In the genomic region with DNA sequence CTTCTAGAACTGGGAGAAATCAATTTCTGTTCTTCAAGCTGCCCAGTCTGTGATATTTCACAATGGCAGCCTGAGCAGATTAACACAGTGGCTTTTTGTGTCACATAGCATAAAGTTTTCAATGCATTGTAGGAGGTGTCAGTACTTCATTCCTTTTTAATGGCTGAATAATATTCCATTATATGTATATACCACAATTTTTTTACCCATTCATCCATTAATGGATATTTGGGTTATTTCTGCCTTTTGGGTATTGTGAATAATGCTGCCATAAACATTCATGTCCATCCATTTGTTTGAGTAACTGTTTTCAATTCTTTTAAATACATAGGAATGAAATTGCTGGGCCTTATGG, we compare ENCODE assay signal across 29 cellular contexts.
"Had no signal": no experiment of that assay in that cellular context is flagged by ENCODE, and none has a peak within 500 bp of the region (broad histone marks: within the 10 kb centered on the region; RNA-seq: fewer than 3 reads in every experiment).

No MANE protein-coding gene starts in this region.

- H3K4me1 Mint-ChIP-seq: endodermal cell had no signal

- H3K4me1 ChIP-seq: colonic mucosa, esophagus muscularis mucosa, foreskin keratinocyte, gastrocnemius medialis, gastroesophageal sphincter, heart left ventricle, heart right ventricle had no signal

- H3K4me3 ChIP-seq: colonic mucosa, coronary artery, dorsolateral prefrontal cortex, esophagus muscularis mucosa, esophagus squamous epithelium, gastrocnemius medialis, gastroesophageal sphincter, heart left ventricle, heart right ventricle had no signal

- H3K36me3 ChIP-seq: colonic mucosa, esophagus muscularis mucosa, esophagus squamous epithelium, gastrocnemius medialis, gastroesophageal sphincter, heart left ventricle, heart right ventricle had no signal

- H3K4me3 Mint-ChIP-seq: dendritic cell treated with granulocyte-macrophage colony-stimulating factor and Interleukin-4, amounts not matched to agents 40 ng/mL and 50 ng/mL, for 4 days; effector memory CD8-positive, alpha-beta T cell; endodermal cell had no signal

- FAIRE-seq: colon, endometrium, endothelial cell of umbilical vein, frontal cortex had no signal

- DNase-seq: colonic mucosa; cortex of kidney; dermis blood vessel endothelial cell; dorsolateral prefrontal cortex; effector CD4-positive, alpha-beta T cell; effector CD8-positive, alpha-beta T cell; effector memory CD4-positive, alpha-beta T cell; effector memory CD8-positive, alpha-beta T cell; endodermal cell; erythroblast; esophagus squamous epithelium; foreskin fibroblast; foreskin keratinocyte; foreskin melanocyte; gastrocnemius medialis; glutamatergic neuron; head of caudate nucleus; heart left ventricle; heart right ventricle had no signal

- H3K9me3 Mint-ChIP-seq: effector memory CD8-positive, alpha-beta T cell had no signal

- ATAC-seq: effector memory CD8-positive, alpha-beta T cell; esophagus mucosa; foreskin keratinocyte; gastrocnemius medialis; gastroesophageal sphincter had no signal

- H3K27me3 ChIP-seq: colonic mucosa, esophagus muscularis mucosa, gastrocnemius medialis, gastroesophageal sphincter, heart left ventricle had no signal

- H3K9me3 ChIP-seq: colonic mucosa, gastrocnemius medialis had no signal

- H3K27ac Mint-ChIP-seq: dendritic cell treated with granulocyte-macrophage colony-stimulating factor and Interleukin-4, amounts not matched to agents 40 ng/mL and 50 ng/mL, for 4 days; effector memory CD8-positive, alpha-beta T cell; endodermal cell had no signal

- H3K27ac ChIP-seq: colonic mucosa, coronary artery, dorsolateral prefrontal cortex, epithelial cell of prostate, esophagus muscularis mucosa, esophagus squamous epithelium, foreskin keratinocyte, gastrocnemius medialis, gastroesophageal sphincter, heart left ventricle, heart right ventricle had no signal
